ENCODE assay signal across 9 cellular contexts in genomic region chr18:79523221-79523737, GRCh38.
A peak's percentile ranks its signal among the peaks of the same experiment; 100 is the strongest.
DNase-seq lines count a peak whose midpoint lies in the region; ATAC-seq and TF ChIP-seq lines count a peak whose summit lies in the region.
"Had no signal": no experiment of that assay in that cellular context is flagged by ENCODE, and none has a peak within 500 bp of the region (broad histone marks: within the 10 kb centered on the region; RNA-seq: fewer than 3 reads in every experiment).

No MANE protein-coding gene starts in this region.

- peaks cover 31% of the 10 kb centered on the region for H3K36me3 Mint-ChIP-seq in activated T-helper 2 cell treated with anti-CD3 and anti-CD28 coated beads, Interferon-gamma antibody, Interleukin-2, Interleukin-4, amounts not matched to agents 10 μg/mL and 5 μg/mL and 100 μg/mL, durations not matched to agents 14 hours and 24 hours and 36 hours (ENCODE audit: low read depth)

- POLR2A ChIA-PET in HEK293T (lab: Yijun Ruan, JAX) = no interaction called here

- peak overlapping the region; percentile 98 for H3K27ac Mint-ChIP-seq in activated T-helper 2 cell treated with anti-CD3 and anti-CD28 coated beads, Interferon-gamma antibody, Interleukin-2, Interleukin-4, amounts not matched to agents 10 μg/mL and 5 μg/mL and 100 μg/mL, durations not matched to agents 14 hours and 24 hours and 36 hours

- DNase-seq in activated T-helper 2 cell treated with anti-CD3 and anti-CD28 coated beads, Interferon-gamma antibody, Interleukin-2, Interleukin-4, amounts not matched to agents 10 μg/mL and 5 μg/mL and 100 μg/mL, durations not matched to agents 14 hours and 24 hours and 36 hours (ENCODE audit: low spot score) = peak; percentile 33
- peak; percentile 57 to 59 for DNase-seq in stimulated activated CD4-positive, alpha-beta T cell treated with anti-CD3 and anti-CD28 coated beads, Interleukin-2, amount 100 ng/mL, for 48 hours
- DNase-seq in NCI-H69 (lab: John Stamatoyannopoulos, UW) (no peak), NCI-H524 (lab: John Stamatoyannopoulos, UW) (no peak), lower leg skin (ENCODE audit: low spot score in 2 of 2) (no peak), HEK293T (ENCODE audit: extremely low spot score) (no peak)

- 83 to 87% methylated on average over 12 of the region's 12 CpGs for WGBS in lower leg skin, 2 donors

- intact Hi-C loops in activated T-helper 2 cell treated with anti-CD3 and anti-CD28 coated beads, Interferon-gamma antibody, Interleukin-2, Interleukin-4, amounts not matched to agents 10 μg/mL and 5 μg/mL and 100 μg/mL, durations not matched to agents 14 hours and 24 hours and 36 hours (cut with micrococcal nuclease) = loop anchor here (1.0 to 10.0 kb wide), 8 partner anchors 16 to 456 kb away; partner anchors contain the start of genes ATP9B, CTDP1, NFATC1 and SLC66A2
- intact Hi-C loops in lower leg skin (cut with DNase I; ENCODE audit: low total_unique reads) = no loop called here

- ATAC-seq in GM21381 (IDR thresholded peaks at IDR 0.05; ENCODE audit: unreplicated experiment) (peak; percentile 33), HG03520 (IDR thresholded peaks at IDR 0.05; ENCODE audit: unreplicated experiment) (peak; percentile 39)
- ATAC-seq: K562 had no signal

- H3K9me3 Mint-ChIP-seq in activated T-helper 2 cell treated with anti-CD3 and anti-CD28 coated beads, Interferon-gamma antibody, Interleukin-2, Interleukin-4, amounts not matched to agents 10 μg/mL and 5 μg/mL and 100 μg/mL, durations not matched to agents 14 hours and 24 hours and 36 hours = no peaks in the 10 kb centered on the region

- no peaks in the 10 kb centered on the region for H3K27me3 Mint-ChIP-seq in activated T-helper 2 cell treated with anti-CD3 and anti-CD28 coated beads, Interferon-gamma antibody, Interleukin-2, Interleukin-4, amounts not matched to agents 10 μg/mL and 5 μg/mL and 100 μg/mL, durations not matched to agents 14 hours and 24 hours and 36 hours (ENCODE audit: low read depth)

- H3K4me3 ChIP-seq in lower leg skin (ENCODE audit: low read depth, poor library complexity, severe bottlenecking) = no peak overlapping the region
- H3K4me3 ChIP-seq: K562 had no signal

- H3K4me3 Mint-ChIP-seq in activated T-helper 2 cell treated with anti-CD3 and anti-CD28 coated beads, Interferon-gamma antibody, Interleukin-2, Interleukin-4, amounts not matched to agents 10 μg/mL and 5 μg/mL and 100 μg/mL, durations not matched to agents 14 hours and 24 hours and 36 hours (ENCODE audit: low read depth) = peak overlapping the region; percentile 77

- peaks cover 59% of the 10 kb centered on the region for H3K4me1 Mint-ChIP-seq in activated T-helper 2 cell treated with anti-CD3 and anti-CD28 coated beads, Interferon-gamma antibody, Interleukin-2, Interleukin-4, amounts not matched to agents 10 μg/mL and 5 μg/mL and 100 μg/mL, durations not matched to agents 14 hours and 24 hours and 36 hours (ENCODE audit: low read depth)

- no peak for TF ChIP-seq POLR2A in lower leg skin (IDR thresholded peaks at IDR 0.05)

- no peak for TF ChIP-seq CTCF in lower leg skin (IDR thresholded peaks at IDR 0.05)

- CTCF ChIA-PET in HEK293T (lab: Yijun Ruan, JAX) = no interaction called here

TF ChIP-seq in HEK293T, 16 proteins besides CTCF, POLR2A, EP300 and RAD21:
- TF ChIP-seq FOXK2 (IDR thresholded peaks at IDR 0.05) (no peak), NFRKB (IDR thresholded peaks at IDR 0.05) (no peak), FOXA1 (IDR thresholded peaks at IDR 0.05) (no peak), LEF1 (IDR thresholded peaks at IDR 0.05; ENCODE audit: borderline replicate concordance) (no peak), L3MBTL2 (conservative IDR thresholded peaks at IDR 0.05) (no peak), HDGF (IDR thresholded peaks at IDR 0.05; ENCODE audit: borderline replicate concordance) (no peak), CTBP1 (IDR thresholded peaks at IDR 0.05; ENCODE audit: borderline replicate concordance) (no peak), ZNF384 (IDR thresholded peaks at IDR 0.05) (no peak), PKNOX1 (IDR thresholded peaks at IDR 0.05) (no peak), SUZ12 (IDR thresholded peaks at IDR 0.05) (no peak), ELF4 (IDR thresholded peaks at IDR 0.05) (no peak), BHLHE40 (IDR thresholded peaks at IDR 0.05; ENCODE audit: borderline replicate concordance) (no peak), ARNT (IDR thresholded peaks at IDR 0.05) (no peak), FOXM1 (IDR thresholded peaks at IDR 0.05; ENCODE audit: borderline replicate concordance) (no peak), TARDBP (IDR thresholded peaks at IDR 0.05) (no peak), SP1 (IDR thresholded peaks at IDR 0.05) (no peak)

Comparison
In these comparisons a context has a peak if more than half of its experiments do, and no peak if none do; other contexts are left out.
1. DNase-seq: peak in activated T-helper 2 cell treated with anti-CD3 and anti-CD28 coated beads, Interferon-gamma antibody, Interleukin-2, Interleukin-4, amounts not matched to agents 10 μg/mL and 5 μg/mL and 100 μg/mL, durations not matched to agents 14 hours and 24 hours and 36 hours (single experiment) and stimulated activated CD4-positive, alpha-beta T cell treated with anti-CD3 and anti-CD28 coated beads, Interleukin-2, amount 100 ng/mL, for 48 hours (2 of 2); none in NCI-H69 (single experiment), NCI-H524 (0 of 2), lower leg skin (0 of 2) and HEK293T (single experiment).